Comparison of ENCODE assay signal across 1 cellular context in genomic region chr14:63436286-63437098, GRCh38.
TF ChIP-seq lines count a peak whose summit lies in the region.

No MANE protein-coding gene starts in this region.

TF ChIP-seq in GM23338, 12 proteins besides CTCF, POLR2A, EP300 and RAD21 (continued from another document):
- no peak for TF ChIP-seq REST (IDR thresholded peaks at IDR 0.05; ENCODE audit: unreplicated experiment)
- TF ChIP-seq JUNB (IDR thresholded peaks at IDR 0.05; ENCODE audit: unreplicated experiment), result no peak
- TF ChIP-seq ZNF331 (CRISPR knock-in tag; IDR thresholded peaks at IDR 0.05; ENCODE audit: low read depth), result no peak
TF ChIP-seq in GM23338: peak in this region for 0.
